In the genomic region with DNA sequence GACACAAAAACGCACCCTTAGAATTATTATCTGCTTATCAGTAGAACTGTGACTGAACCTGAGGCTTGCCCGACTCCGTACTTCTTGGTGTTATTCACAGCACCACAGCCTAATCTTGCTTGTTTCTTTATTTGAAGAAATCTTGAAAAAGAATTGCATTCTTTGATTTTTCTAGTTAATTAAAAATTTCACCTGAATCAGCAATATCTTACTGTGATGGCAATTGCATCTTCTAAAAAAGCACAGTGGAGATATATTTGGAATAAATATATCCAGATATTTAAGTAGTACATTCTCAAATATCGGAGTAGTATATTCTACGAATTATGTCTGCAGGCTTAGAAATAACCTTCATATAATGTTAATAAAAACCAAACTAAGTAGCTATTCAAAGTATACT, we compare ENCODE assay signal across 7 cellular contexts.
"Had no signal": no experiment of that assay in that cellular context is flagged by ENCODE, and none has a peak within 500 bp of the region (broad histone marks: within the 10 kb centered on the region; RNA-seq: fewer than 3 reads in every experiment).

No MANE protein-coding gene starts in this region.

- H3K9ac ChIP-seq: KMS-11 had no signal

- FAIRE-seq: HTR-8/SVneo had no signal

- H3K4me2 ChIP-seq: KMS-11 had no signal

- H3K27ac ChIP-seq: HL-60, KMS-11 had no signal

- DNase-seq: Karpas-422, Kasumi-1, KBM-7, KG1 had no signal
